Comparison of ENCODE assay signal across 8 cellular contexts in the genomic region with DNA sequence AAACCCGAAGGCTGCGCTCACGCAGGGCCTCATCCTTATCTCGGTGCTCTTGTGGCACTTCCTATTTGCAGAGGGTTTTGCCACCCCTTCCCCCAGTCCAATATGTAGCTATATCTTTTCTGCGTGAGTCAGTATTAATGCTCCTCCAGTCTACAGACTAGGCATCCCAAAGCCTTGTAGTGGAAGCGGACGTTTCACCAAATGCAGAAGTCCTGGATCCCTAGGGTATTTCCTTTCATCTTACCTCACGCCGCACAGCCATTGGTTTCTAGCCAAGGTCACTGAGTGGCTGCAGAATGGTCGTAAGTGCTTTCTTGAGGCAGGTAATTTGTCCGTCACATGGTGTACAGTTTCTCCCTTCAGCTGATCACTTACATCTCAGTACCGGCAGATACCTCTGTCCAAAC. TPM values are rescaled to one million over a fixed set of nuclear protein-coding genes. Genes with fewer than 3 reads are reported as not detected.
DNase-seq lines count a peak whose midpoint lies in the region; ATAC-seq, FAIRE-seq and TF ChIP-seq lines count a peak whose summit lies in the region.
"Not testable (repeated sequence)": the region's sequence is repeated elsewhere in the genome, so short reads cannot be mapped to it uniquely, and the experiment has no call there.

No MANE protein-coding gene starts in this region.

- TF ChIP-seq CTCF in A549 (IDR thresholded peaks at IDR 0.05): not testable (repeated sequence)

- H4K8ac ChIP-seq in trophoblast cell (ENCODE audit: low read depth, low read length): peak overlapping the region; percentile 89

- peaks cover 13% of the 10 kb centered on the region for H3K79me1 ChIP-seq in trophoblast cell (ENCODE audit: low read length)

- H3K9ac ChIP-seq in trophoblast cell (ENCODE audit: low read length): peak overlapping the region; percentile 89

- H3K4me3 ChIP-seq in A549: peak overlapping the region; percentile 90
- peak overlapping the region; percentile 92 for H3K4me3 ChIP-seq in trophoblast cell (ENCODE audit: low read depth, low read length)

- H3K4ac ChIP-seq in trophoblast cell (ENCODE audit: low read depth, low read length): peak overlapping the region; percentile 90

- H4K12ac ChIP-seq in trophoblast cell (ENCODE audit: low read depth, low read length): peak overlapping the region; percentile 96

- not testable (repeated sequence) for H2AK5ac ChIP-seq in trophoblast cell (ENCODE audit: low read length)

- 6% methylated on average over 9 of the region's 12 CpGs for WGBS in A549 (ENCODE audit: missing lambda C conversion rate)
- no CpG with 5 or more reads among the region's 12 CpGs for WGBS in trophoblast cell (ENCODE audit: extremely low coverage, insufficient coverage, insufficient read length)

- peak overlapping the region; percentile 90 for H2AFZ ChIP-seq in trophoblast cell (ENCODE audit: insufficient read depth, low read length, poor library complexity)

- POLR2A ChIA-PET in A549 (lab: Yijun Ruan, JAX): not testable (repeated sequence)

- peak overlapping the region; percentile 88 for H2BK5ac ChIP-seq in trophoblast cell (ENCODE audit: low read depth, low read length, poor library complexity)

- peak overlapping the region; percentile 95 for H3K14ac ChIP-seq in trophoblast cell (ENCODE audit: low read length)

- not testable (repeated sequence) for TF ChIP-seq POLR2A in A549 (IDR thresholded peaks at IDR 0.05; ENCODE audit: low read length)

- not testable (repeated sequence) for H3K9me3 ChIP-seq in A549; trophoblast cell (ENCODE audit: insufficient read depth, low read depth, low read length)

- peak overlapping the region; percentile 100 for H3K18ac ChIP-seq in trophoblast cell (ENCODE audit: low read length)

- peaks cover 7 to 28% (median 11%) of the 10 kb centered on the region in 3 donors for H3K27me3 Mint-ChIP-seq in immature natural killer cell (ENCODE audit: low read depth in 3 of 3)

- peak overlapping the region; percentile 90 to 99 (median 98) for H3K27ac Mint-ChIP-seq in immature natural killer cell

- peak overlapping the region; percentile 96 for H4K91ac ChIP-seq in trophoblast cell (ENCODE audit: low read depth, low read length)

- peak; percentile 16 to 50; a peak in 5 of 6 replicates for ATAC-seq in A549
- ATAC-seq in GM19035 (IDR thresholded peaks at IDR 0.05; ENCODE audit: unreplicated experiment): peak; percentile 18
- ATAC-seq in HG03095 (IDR thresholded peaks at IDR 0.05; ENCODE audit: unreplicated experiment): peak; percentile 3
- peak; percentile 39 to 53 for ATAC-seq in activated CD4-positive, CD25-positive, alpha-beta regulatory T cell treated with anti-CD3 and anti-CD28 coated beads, Interleukin-2, amount 50 U/mL, for 24 hours

- DNase-seq in A549 (ENCODE audit: low read depth in 1 of 2, low spot score in 1 of 2): peak in 1 of 2 experiments; percentile 28
- peak; percentile 23 for DNase-seq in NCI-H526 treated with DMSO at 0.1 percent for 48 hours (lab: John Stamatoyannopoulos, UW)
- DNase-seq in dermis blood vessel endothelial cell: peak; percentile 48
- DNase-seq in immature natural killer cell: not testable (repeated sequence)
- peak; percentile 12 to 42 for DNase-seq in trophoblast cell

- H2BK12ac ChIP-seq in trophoblast cell (ENCODE audit: low read length): not testable (repeated sequence)

- TF ChIP-seq EP300 in A549 (IDR thresholded peaks at IDR 0.05): not testable (repeated sequence)

- H3K4me3 Mint-ChIP-seq in immature natural killer cell: peak overlapping the region; percentile 89 to 98 (median 93)

- not testable (repeated sequence) for H3K23ac ChIP-seq in trophoblast cell (ENCODE audit: low read length)

- not testable (repeated sequence) for H3K9me3 Mint-ChIP-seq in immature natural killer cell

- CTCF ChIA-PET in A549 (lab: Yijun Ruan, JAX): not testable (repeated sequence)

- H3K27ac ChIP-seq in A549 (peak overlapping the region; percentile 90 to 99), trophoblast cell (ENCODE audit: low read depth, low read length) (peak overlapping the region; percentile 71)

- not testable (repeated sequence) for FAIRE-seq in A549 (lab: Jason Lieb, UNC)

- TF ChIP-seq RAD21 in A549 (conservative IDR thresholded peaks at IDR 0.05 in 1 of 2, IDR thresholded peaks at IDR 0.05 in 1 of 2): not testable (repeated sequence)

- H3K4me2 ChIP-seq in A549: peak overlapping the region; percentile 81
- H3K4me2 ChIP-seq in trophoblast cell (ENCODE audit: low read length): peak overlapping the region; percentile 72

- H3K4me1 Mint-ChIP-seq in immature natural killer cell: peaks cover 45 to 50% of the 10 kb centered on the region in 2 donors

- H2BK120ac ChIP-seq in trophoblast cell (ENCODE audit: insufficient read depth, low read length, poor library complexity): peak overlapping the region; percentile 96

- H3K79me2 ChIP-seq in trophoblast cell (ENCODE audit: control insufficient read depth, insufficient read depth, low read length, poor library complexity): peaks cover 17% of the 10 kb centered on the region

- H3K27me3 ChIP-seq in trophoblast cell (ENCODE audit: insufficient read depth, low read length): not testable (repeated sequence)

- H3K36me3 ChIP-seq in trophoblast cell (ENCODE audit: control insufficient read depth in 1 of 2, insufficient read depth in 2 of 2, low read length in 2 of 2): not testable (repeated sequence)

- H3K36me3 Mint-ChIP-seq in immature natural killer cell: not testable (repeated sequence)

- H3K4me1 ChIP-seq in A549; trophoblast cell (ENCODE audit: control insufficient read depth in 1 of 2, insufficient read depth in 2 of 2, low read length in 2 of 2): not testable (repeated sequence)

RNA-seq across cellular contexts. Expression of gene PDIA3, which starts 0.7 kb away (rescaled TPM):
- polyA plus RNA-seq in A549 (2011; rRNA removed) (196 and 208 TPM in 2 replicates), A549 (2017; fragmentation: RNase III; extraction: RNeasy Plus Mini Kit Qiagen cat#74134 plus additional on column Dnase treatment) (249 to 257 TPM (median 257 TPM) in 3 replicates), immature natural killer cell (100 to 1,000 TPM; 394 to 690 (median 654) TPM)
- polyA plus RNA-seq in A549 (2012; cell fraction: cytosol; rRNA removed): 54.9 and 69.2 TPM in 2 replicates
- 61.4 and 81.6 TPM in 2 replicates for polyA plus RNA-seq in A549 (2012; cell fraction: nucleus; rRNA removed)
- 20.2 and 23.4 TPM in 2 replicates for polyA minus RNA-seq in A549 (2011; rRNA and poly(A)+ RNA removed)
- 155 and 423 TPM in 2 replicates for total RNA-seq in dermis blood vessel endothelial cell
- polyA plus RNA-seq in trophoblast cell (2013): 1,066 and 1,100 TPM in 2 replicates

RNA-seq across cellular contexts. Expression of gene ELL3, which starts 29.9 kb away (rescaled TPM):
- polyA plus RNA-seq in A549 (2011; rRNA removed) (1.8 and 2.1 TPM in 2 replicates), A549 (2017; fragmentation: RNase III; extraction: RNeasy Plus Mini Kit Qiagen cat#74134 plus additional on column Dnase treatment) (1.4 to 1.7 TPM (median 1.5 TPM) in 3 replicates), immature natural killer cell (1 to 10 TPM in 1 of 3 donors, under 1 TPM in 1, not detected in 1; 0.78 to 1.4 TPM)
- 0.99 and 2.0 TPM in 2 replicates for polyA plus RNA-seq in A549 (2012; cell fraction: cytosol; rRNA removed)
- 2.5 and 3.1 TPM in 2 replicates for polyA plus RNA-seq in A549 (2012; cell fraction: nucleus; rRNA removed)
- polyA minus RNA-seq in A549 (2011; rRNA and poly(A)+ RNA removed): 2.8 and 4.0 TPM in 2 replicates
- total RNA-seq in dermis blood vessel endothelial cell: 2.9 and 5.4 TPM in 2 replicates
- polyA plus RNA-seq in trophoblast cell (2013): 1.5 and 1.7 TPM in 2 replicates

RNA-seq across cellular contexts. Expression of gene SERF2, which starts 45.2 kb away (rescaled TPM):
- polyA plus RNA-seq in A549 (2011; rRNA removed) (317 and 464 TPM in 2 replicates), A549 (2017; fragmentation: RNase III; extraction: RNeasy Plus Mini Kit Qiagen cat#74134 plus additional on column Dnase treatment) (569 to 597 TPM (median 576 TPM) in 3 replicates), immature natural killer cell (1,000 to 10,000 TPM; 1,924 to 3,752 (median 2,420) TPM)
- 965 and 1,293 TPM in 2 replicates for polyA plus RNA-seq in A549 (2012; cell fraction: cytosol; rRNA removed)
- 504 and 524 TPM in 2 replicates for polyA plus RNA-seq in A549 (2012; cell fraction: nucleus; rRNA removed)
- polyA minus RNA-seq in A549 (2011; rRNA and poly(A)+ RNA removed): 223 and 293 TPM in 2 replicates
- total RNA-seq in dermis blood vessel endothelial cell: 787 and 1,230 TPM in 2 replicates
- 1,802 and 1,827 TPM in 2 replicates for polyA plus RNA-seq in trophoblast cell (2013)

RNA-seq across cellular contexts. Expression of gene SERINC4, which starts 53.1 kb away (rescaled TPM):
- polyA plus RNA-seq in A549 (2011; rRNA removed) (0.05 and 0.07 TPM in 2 replicates), A549 (2017; fragmentation: RNase III; extraction: RNeasy Plus Mini Kit Qiagen cat#74134 plus additional on column Dnase treatment) (0.04 to 0.12 TPM (median 0.04 TPM) in 3 replicates), immature natural killer cell (1 to 10 TPM in 2 of 3 donors, under 1 TPM in 1; 0.72 to 3.4 (median 1.3) TPM)
- polyA plus RNA-seq in A549 (2012; cell fraction: cytosol; rRNA removed): 0.06 and 0.09 TPM in 2 replicates
- 0.10 and 0.14 TPM in 2 replicates for polyA plus RNA-seq in A549 (2012; cell fraction: nucleus; rRNA removed)
- 0.08 TPM in 1 of 2 replicates, not detected in the other for polyA minus RNA-seq in A549 (2011; rRNA and poly(A)+ RNA removed)
- not detected in 2 replicates for total RNA-seq in dermis blood vessel endothelial cell
- polyA plus RNA-seq in trophoblast cell (2013): 0.05 and 0.06 TPM in 2 replicates

RNA-seq across cellular contexts. Expression of gene CKMT1A, which starts 53.2 kb away (rescaled TPM):
- polyA plus RNA-seq in A549 (2011; rRNA removed) (3.0 and 3.7 TPM in 2 replicates), A549 (2017; fragmentation: RNase III; extraction: RNeasy Plus Mini Kit Qiagen cat#74134 plus additional on column Dnase treatment) (1.5 to 2.9 TPM (median 1.6 TPM) in 3 replicates), immature natural killer cell (not detected)
- polyA plus RNA-seq in A549 (2012; cell fraction: cytosol; rRNA removed): 1.9 and 4.8 TPM in 2 replicates
- polyA plus RNA-seq in A549 (2012; cell fraction: nucleus; rRNA removed): 4.7 and 6.5 TPM in 2 replicates
- 5.5 and 8.9 TPM in 2 replicates for polyA minus RNA-seq in A549 (2011; rRNA and poly(A)+ RNA removed)
- not detected in 2 replicates for total RNA-seq in dermis blood vessel endothelial cell
- 35.5 and 40.4 TPM in 2 replicates for polyA plus RNA-seq in trophoblast cell (2013)
